Comparison of ENCODE assay signal across 17 cellular contexts in genomic region chr2:130865401-130865800, GRCh38. TPM values are rescaled to one million over a fixed set of nuclear protein-coding genes. Genes with fewer than 3 reads are reported as not detected.
A peak's percentile ranks its signal among the peaks of the same experiment; 100 is the strongest.
DNase-seq lines count a peak whose midpoint lies in the region; ATAC-seq and TF ChIP-seq lines count a peak whose summit lies in the region.
"Had no signal": no experiment of that assay in that cellular context is flagged by ENCODE, and none has a peak within 500 bp of the region (broad histone marks: within the 10 kb centered on the region; RNA-seq: fewer than 3 reads in every experiment).

No MANE protein-coding gene starts in this region.

- H3K79me2 ChIP-seq in OCI-LY7 (ENCODE audit: insufficient read depth, low read depth, low read length) (no peaks in the 10 kb centered on the region), neural cell (replicated peaks; ENCODE audit: insufficient read depth, low read length) (no peaks in the 10 kb centered on the region)

- DNase-seq in OCI-LY7 (ENCODE audit: low spot score) (no peak), NCI-H2196 treated with DMSO at 0.1 percent for 48 hours (lab: John Stamatoyannopoulos, UW; ENCODE audit: unreplicated experiment) (no peak), right cardiac atrium (no peak)
- DNase-seq: CD4-positive, alpha-beta memory T cell; effector CD4-positive, alpha-beta T cell; GOT3; kidney; lower lobe of right lung had no signal

- no peak for ATAC-seq in GM18867 (IDR thresholded peaks at IDR 0.05; ENCODE audit: unreplicated experiment)
- ATAC-seq in right cardiac atrium, result no peak
- ATAC-seq in HG03025 (IDR thresholded peaks at IDR 0.05; ENCODE audit: low FRiP score, unreplicated experiment), result no peak
- ATAC-seq: activated CD4-positive, CD25-positive, alpha-beta regulatory T cell treated with anti-CD3 and anti-CD28 coated beads, Interleukin-2, amount 50 U/mL, for 24 hours; HepG2 had no signal

- peak overlapping the region; percentile 40 to 89 (median 75) for H3K4me2 ChIP-seq in BLaER1 treated with 17β-estradiol and CSF1 and Interleukin-3, amounts not matched to agents 10 nM and 100 nM
- H3K4me2 ChIP-seq in OCI-LY7 (ENCODE audit: low read length) (no peak overlapping the region), neural cell (ENCODE audit: low read length) (no peak overlapping the region)

- H4K20me1 ChIP-seq in BLaER1 treated with 17β-estradiol and CSF1 and Interleukin-3, amounts not matched to agents 10 nM and 100 nM, result no peaks in the 10 kb centered on the region
- H4K20me1 ChIP-seq in OCI-LY7 (ENCODE audit: insufficient read depth, low read length) (no peaks in the 10 kb centered on the region), neural cell (ENCODE audit: insufficient read depth) (no peaks in the 10 kb centered on the region)

- intact Hi-C loops in OCI-LY7 (cut with micrococcal nuclease; ENCODE audit: unreplicated experiment) (no loop called here), right cardiac atrium (cut with DNase I) (no loop called here)

- H3K27ac ChIP-seq in BLaER1 treated with 17β-estradiol and CSF1 and Interleukin-3, amounts not matched to agents 10 nM and 100 nM, result peak overlapping the region in 10 of 11 experiments; percentile 11 to 88 (median 80); a peak in 18 of 22 replicates
- H3K27ac ChIP-seq in OCI-LY7 (ENCODE audit: low read depth, low read length, poor library complexity, severe bottlenecking) (no peak overlapping the region), esophagus (ENCODE audit: low read depth in 2 of 2, low read length in 1 of 2) (peak overlapping the region; percentile 81 to 93), neural cell (ENCODE audit: low read length) (no peak overlapping the region), right cardiac atrium (ENCODE audit: low read length) (no peak overlapping the region)
- H3K27ac ChIP-seq: lower lobe of right lung, tibial nerve had no signal

- peaks cover 31 to 66% (median 61%) of the 10 kb centered on the region in 10 experiments for H3K4me1 ChIP-seq in BLaER1 treated with 17β-estradiol and CSF1 and Interleukin-3, amounts not matched to agents 10 nM and 100 nM
- H3K4me1 ChIP-seq in OCI-LY7 (ENCODE audit: insufficient read depth, low read length, poor library complexity, severe bottlenecking) (no peaks in the 10 kb centered on the region), esophagus (ENCODE audit: control insufficient read depth in 2 of 2, insufficient read depth in 2 of 2, low read length in 1 of 2) (peaks cover 5% of the 10 kb centered on the region in 2 donors), right cardiac atrium (ENCODE audit: control insufficient read depth, insufficient read depth, low read length) (peaks cover 3% of the 10 kb centered on the region)
- H3K4me1 ChIP-seq: lower lobe of right lung had no signal

- TF ChIP-seq CTCF in OCI-LY7 (conservative IDR thresholded peaks at IDR 0.05; ENCODE audit: low read length) (no peak), neural cell (IDR thresholded peaks at IDR 0.05; ENCODE audit: poor library complexity, severe bottlenecking) (no peak)

- no TSS peak for BruUV-seq in OCI-LY7 (replicated peaks; lab: Mats Ljungman, UMichigan)

- no peaks in the 10 kb centered on the region for H3K36me3 ChIP-seq in BLaER1 treated with 17β-estradiol and CSF1 and Interleukin-3, amounts not matched to agents 10 nM and 100 nM
- H3K36me3 ChIP-seq in OCI-LY7 (ENCODE audit: insufficient read depth, low read length) (no peaks in the 10 kb centered on the region), esophagus (ENCODE audit: control insufficient read depth in 2 of 2, insufficient read depth in 2 of 2, low read length in 1 of 2) (no peaks in the 10 kb centered on the region), neural cell (ENCODE audit: insufficient read depth, low read length) (no peaks in the 10 kb centered on the region)
- H3K36me3 ChIP-seq: lower lobe of right lung, stomach, tibial nerve had no signal

- 0 out of 22 replicates have a peak, but pooled peaks cover 0 to 6% (median 0%) of the 10 kb centered on the region in 11 experiments for H3K9me3 ChIP-seq in BLaER1 treated with 17β-estradiol and CSF1 and Interleukin-3, amounts not matched to agents 10 nM and 100 nM (replicated peaks in 1 of 11)
- no peaks in the 10 kb centered on the region for H3K9me3 ChIP-seq in OCI-LY7 (ENCODE audit: low read length)
- H3K9me3 ChIP-seq in esophagus (ENCODE audit: control insufficient read depth in 2 of 2, insufficient read depth in 1 of 2, low read depth in 1 of 2, low read length in 1 of 2), result no peaks in the 10 kb centered on the region
- H3K9me3 ChIP-seq in neural cell (ENCODE audit: low read length), result no peaks in the 10 kb centered on the region
- no peaks in the 10 kb centered on the region for H3K9me3 ChIP-seq in right cardiac atrium (ENCODE audit: control insufficient read depth, low read length)
- H3K9me3 ChIP-seq: lower lobe of right lung, stomach, tibial nerve had no signal

- TF ChIP-seq EP300 in neural cell (conservative IDR thresholded peaks at IDR 0.05; ENCODE audit: poor library complexity, severe bottlenecking), result no peak

- no peak overlapping the region for H3K4me3 ChIP-seq in BLaER1 treated with 17β-estradiol and CSF1 and Interleukin-3, amounts not matched to agents 10 nM and 100 nM
- H3K4me3 ChIP-seq in OCI-LY7 (ENCODE audit: low read depth, low read length, poor library complexity, severe bottlenecking) (no peak overlapping the region), esophagus (ENCODE audit: low read depth in 1 of 2, low read length in 2 of 2) (peak overlapping the region in 1 of 2 donors; percentile 19), neural cell (ENCODE audit: low read length) (no peak overlapping the region), right cardiac atrium (ENCODE audit: low read length) (no peak overlapping the region)
- H3K4me3 ChIP-seq: lower lobe of right lung, stomach, tibial nerve had no signal

- H3K9ac ChIP-seq in BLaER1 treated with 17β-estradiol and CSF1 and Interleukin-3, amounts not matched to agents 10 nM and 100 nM, result peak overlapping the region in 8 of 11 experiments; percentile 4 to 62 (median 56); a peak in 14 of 22 replicates
- no peak overlapping the region for H3K9ac ChIP-seq in neural cell (ENCODE audit: low read length)

- peak overlapping the region; percentile 52; the same call in 1 of the 2 replicates for H2AFZ ChIP-seq in OCI-LY7 (ENCODE audit: low read length)
- H2AFZ ChIP-seq in neural cell (ENCODE audit: low read depth, low read length), result no peak overlapping the region

- TF ChIP-seq RAD21 in neural cell (conservative IDR thresholded peaks at IDR 0.05), result no peak

- H3F3A ChIP-seq in neural cell (ENCODE audit: insufficient read depth, low read length, poor library complexity, severe bottlenecking), result no peaks in the 10 kb centered on the region

- CTCF ChIA-PET in OCI-LY7 (lab: Charles Lee; ENCODE audit: unreplicated experiment), result no interaction called here

- no peaks in the 10 kb centered on the region for H3K27me3 ChIP-seq in BLaER1 treated with 17β-estradiol and CSF1 and Interleukin-3, amounts not matched to agents 10 nM and 100 nM
- H3K27me3 ChIP-seq in esophagus (ENCODE audit: control insufficient read depth in 1 of 2, insufficient read depth in 2 of 2, low read length in 2 of 2), result no peaks in the 10 kb centered on the region
- H3K27me3 ChIP-seq in neural cell (ENCODE audit: insufficient read depth, low read depth, low read length), result no peaks in the 10 kb centered on the region
- no peaks in the 10 kb centered on the region for H3K27me3 ChIP-seq in right cardiac atrium (ENCODE audit: control insufficient read depth, insufficient read depth)
- H3K27me3 ChIP-seq: tibial nerve had no signal

- POLR2A ChIA-PET in OCI-LY7 (lab: Charles Lee), result no interaction called here

- H3K9me2 ChIP-seq in OCI-LY7 (ENCODE audit: insufficient read depth, low read length), result no peaks in the 10 kb centered on the region
- H3K9me2 ChIP-seq in neural cell (ENCODE audit: insufficient read depth, low read length), result no peaks in the 10 kb centered on the region

- WGBS in esophagus, 2 donors, result 72 to 82% methylated on average over 9 of the region's 9 CpGs
- WGBS in right cardiac atrium, result 67% methylated on average over 9 of the region's 9 CpGs

TF ChIP-seq in neural cell, 6 proteins besides CTCF, POLR2A, EP300 and RAD21:
- peak; percentile 48 for TF ChIP-seq POLR2AphosphoS5 (IDR thresholded peaks at IDR 0.05)
- TF ChIP-seq SMC3 (conservative IDR thresholded peaks at IDR 0.05; ENCODE audit: poor library complexity), result no peak
- TF ChIP-seq TAF1 (IDR thresholded peaks at IDR 0.05; ENCODE audit: low read depth), result no peak
- TF ChIP-seq REST (IDR thresholded peaks at IDR 0.05; ENCODE audit: borderline replicate concordance), result peak; percentile 17
- TF ChIP-seq MXI1 (conservative IDR thresholded peaks at IDR 0.05; ENCODE audit: poor library complexity, severe bottlenecking), result no peak
- no peak for TF ChIP-seq EZH2 (IDR thresholded peaks at IDR 0.05; ENCODE audit: borderline replicate concordance, insufficient read depth, low read length, poor library complexity, severe bottlenecking)
TF ChIP-seq in neural cell: peak in this region for 2.

RNA-seq across cellular contexts. Expression of gene ARHGEF4, which starts 28.7 kb away (rescaled TPM):
- 0.59 and 1.1 TPM in 2 replicates for total RNA-seq in OCI-LY7 (2014; rRNA removed; shearing (Covaris generic))
- total RNA-seq in OCI-LY7 (2022) (1.3 and 1.7 TPM in 2 replicates), right cardiac atrium (1 to 10 TPM; 1.8 to 5.2 (median 2.9) TPM)
- polyA plus RNA-seq in esophagus (10 to 100 TPM; 32.2 to 98.9 TPM), neural cell (45.9 and 70.9 TPM in 2 replicates), right cardiac atrium (2.8 TPM)
- 42.7 and 51.4 TPM in 2 replicates for polyA minus RNA-seq in neural cell

Comparison
In these comparisons a context has a peak if more than half of its experiments do, and no peak if none do; other contexts are left out.
1. H3K27ac ChIP-seq: peak in BLaER1 treated with 17β-estradiol and CSF1 and Interleukin-3, amounts not matched to agents 10 nM and 100 nM (10 of 11) and esophagus (2 of 2); none in OCI-LY7 (single experiment), neural cell (single experiment) and right cardiac atrium (single experiment).
2. H3K4me2 ChIP-seq: peak in BLaER1 treated with 17β-estradiol and CSF1 and Interleukin-3, amounts not matched to agents 10 nM and 100 nM (11 of 11); none in OCI-LY7 (single experiment) and neural cell (single experiment).